ENCODE assay signal across 25 cellular contexts in the genomic region with DNA sequence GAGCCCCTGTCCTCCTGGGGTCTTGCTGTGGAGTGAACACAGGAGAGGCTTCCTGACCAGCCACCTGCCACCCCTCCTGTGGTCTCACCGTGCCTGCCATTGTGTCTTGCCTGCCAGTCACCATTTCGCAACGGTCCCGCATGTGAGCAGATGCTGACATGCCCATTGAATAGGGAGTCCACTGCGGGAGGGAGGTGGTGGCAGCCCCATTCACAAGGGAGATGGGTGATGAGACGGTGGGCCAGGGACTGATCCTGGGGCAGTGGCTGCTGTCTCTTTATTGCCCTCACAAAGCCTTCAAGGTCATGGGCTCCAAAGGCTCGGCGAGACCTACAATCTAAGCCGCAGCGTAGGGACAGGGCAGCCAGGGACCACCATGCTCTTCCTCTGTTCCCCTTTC.
DNase-seq lines count a peak whose midpoint lies in the region; ATAC-seq, FAIRE-seq and TF ChIP-seq lines count a peak whose summit lies in the region.
"Had no signal": no experiment of that assay in that cellular context is flagged by ENCODE, and none has a peak within 500 bp of the region (broad histone marks: within the 10 kb centered on the region; RNA-seq: fewer than 3 reads in every experiment).

No MANE protein-coding gene starts in this region.

- no peak overlapping the region for H3K4ac ChIP-seq in neuronal stem cell (ENCODE audit: low read length)

- no CpG with 5 or more reads among the region's 10 CpGs for WGBS in HepG2 (ENCODE audit: low lambda C conversion rate)
- WGBS in right lobe of liver (ENCODE audit: insufficient coverage, low coverage, low lambda C conversion rate, missing lambda C conversion rate), result no CpG with 5 or more reads among the region's 10 CpGs
- WGBS in neuronal stem cell (ENCODE audit: extremely low coverage in 2 of 2, insufficient read length in 2 of 2, insufficient replicate concordance in 1 of 2), 2 donors, result no CpG with 5 or more reads among the region's 10 CpGs

- H3K4me2 ChIP-seq in HepG2 (ENCODE audit: low read depth, low read length) (no peak overlapping the region), neuronal stem cell (ENCODE audit: insufficient read depth, low read length, poor library complexity, severe bottlenecking) (no peak overlapping the region)
- H3K4me2 ChIP-seq: A549 had no signal

- no peak overlapping the region for H2BK15ac ChIP-seq in neuronal stem cell (ENCODE audit: low read length)

- no peak overlapping the region for H4K8ac ChIP-seq in neuronal stem cell (ENCODE audit: low read depth, low read length)

- H3K79me1 ChIP-seq in neuronal stem cell (ENCODE audit: low read depth, low read length), result no peaks in the 10 kb centered on the region

- BruUV-seq in HepG2 (replicated peaks; lab: Mats Ljungman, UMichigan), result no TSS peak

- no peak for DNase-seq in HepG2 (ENCODE audit: low spot score)
- no peak for DNase-seq in right lobe of liver
- DNase-seq in NCI-H345 treated with DMSO at 0.1 percent for 48 hours (lab: John Stamatoyannopoulos, UW; ENCODE audit: unreplicated experiment), result peak; percentile 34
- DNase-seq in neuronal stem cell (ENCODE audit: low spot score), result no peak
- no peak for DNase-seq in GDM1 (lab: John Stamatoyannopoulos, UW)
- no peak for DNase-seq in ureter (ENCODE audit: low spot score)
- DNase-seq: 8988T; ACHN; AML-193; BE2C; CD4-positive, CD25-positive, alpha-beta regulatory T cell; CD8-positive, alpha-beta T cell; DMS 273 treated with DMSO at 0.1 percent for 48 hours; DMS79; EL; GF-D8; GOT3; H7; HCEC 1CT had no signal

- H3K18ac ChIP-seq in neuronal stem cell (ENCODE audit: low read length), result peak overlapping the region; percentile 52

- peak overlapping the region; percentile 41 for H2AK5ac ChIP-seq in neuronal stem cell (ENCODE audit: low read depth, low read length)

- ATAC-seq in HepG2, result no peak
- no peak for ATAC-seq in right lobe of liver
- ATAC-seq in GM19455 (IDR thresholded peaks at IDR 0.05; ENCODE audit: unreplicated experiment), result no peak
- ATAC-seq: A549; CD8-positive, alpha-beta T cell had no signal

- H3K4me3 ChIP-seq in HepG2 (replicated peaks in 1 of 3; ENCODE audit: insufficient read depth in 1 of 3, low read depth in 2 of 3, low read length in 3 of 3) (no peak overlapping the region), right lobe of liver (no peak overlapping the region), neuronal stem cell (ENCODE audit: low read length in 2 of 2) (no peak overlapping the region)
- H3K4me3 ChIP-seq: A549 had no signal

- H3K27ac ChIP-seq in HepG2 (ENCODE audit: extremely low read length, insufficient read depth, low read length) (no peak overlapping the region), right lobe of liver (no peak overlapping the region), neuronal stem cell (replicated peaks; ENCODE audit: low read length) (no peak overlapping the region)
- H3K27ac ChIP-seq: A549, C4-2B had no signal

- H3K14ac ChIP-seq in neuronal stem cell (ENCODE audit: low read length), result no peak overlapping the region

- no peaks in the 10 kb centered on the region for H3K9me3 ChIP-seq in HepG2 (ENCODE audit: low read length)
- no peaks in the 10 kb centered on the region for H3K9me3 ChIP-seq in right lobe of liver
- no peaks in the 10 kb centered on the region for H3K9me3 ChIP-seq in neuronal stem cell (replicated peaks in 1 of 2; ENCODE audit: control insufficient read depth in 2 of 2, insufficient read depth in 1 of 2, low read depth in 1 of 2, low read length in 2 of 2)
- H3K9me3 ChIP-seq: A549, BE2C had no signal

- no peak for FAIRE-seq in HepG2 (lab: Jason Lieb, UNC)
- FAIRE-seq: A549, D721Med, GM12891, GM18507 had no signal

- POLR2A ChIA-PET in HepG2 (lab: Yijun Ruan, JAX), result no interaction called here

- no peak overlapping the region for H2AFZ ChIP-seq in HepG2 (ENCODE audit: low read length)
- no peak overlapping the region for H2AFZ ChIP-seq in neuronal stem cell (ENCODE audit: low read length)

- CTCF ChIA-PET in HepG2 (lab: Yijun Ruan, JAX; ENCODE audit: low intra/inter-chr PET ratio, low total read pairs), result no interaction called here

- H3K9ac ChIP-seq in HepG2 (ENCODE audit: insufficient read depth, low read depth, low read length), result no peak overlapping the region
- H3K9ac ChIP-seq in neuronal stem cell (ENCODE audit: low read depth, low read length, poor library complexity), result no peak overlapping the region

- no peak overlapping the region for H2BK120ac ChIP-seq in neuronal stem cell (ENCODE audit: low read depth, low read length)

- H3K23ac ChIP-seq in neuronal stem cell (ENCODE audit: low read depth, low read length, poor library complexity), result peak overlapping the region; percentile 68

- intact Hi-C loops in HepG2 (cut with micrococcal nuclease; ENCODE audit: unreplicated experiment) (no loop called here), right lobe of liver (cut with DNase I) (no loop called here)

- H3K27me3 ChIP-seq in HepG2 (ENCODE audit: control insufficient read depth in 1 of 2, insufficient read depth in 2 of 2, low read length in 2 of 2) (peaks cover 0 to 5% of the 10 kb centered on the region in 2 experiments; a peak in 1 of 5 replicates), right lobe of liver (no peaks in the 10 kb centered on the region), neuronal stem cell (ENCODE audit: control insufficient read depth in 3 of 3, insufficient read depth in 3 of 3, low read depth in 1 of 3, low read length in 3 of 3) (no peaks in the 10 kb centered on the region)
- H3K27me3 ChIP-seq: BE2C had no signal

- TF ChIP-seq EP300 in HepG2 (IDR thresholded peaks at IDR 0.05; ENCODE audit: low read depth in 2 of 2, low read length in 2 of 2) (no peak), HepG2 (CRISPR knock-in tag; IDR thresholded peaks at IDR 0.05; ENCODE audit: borderline replicate concordance) (no peak)

- no peak overlapping the region for H2BK5ac ChIP-seq in neuronal stem cell (ENCODE audit: low read length)

- no peaks in the 10 kb centered on the region for H3K79me2 ChIP-seq in HepG2 (ENCODE audit: insufficient read depth, low read length)

- H3K36me3 ChIP-seq in HepG2 (replicated peaks in 1 of 2; ENCODE audit: control insufficient read depth in 1 of 2, insufficient read depth in 2 of 2, low read length in 2 of 2) (no peaks in the 10 kb centered on the region), right lobe of liver (no peaks in the 10 kb centered on the region), neuronal stem cell (replicated peaks in 1 of 2; ENCODE audit: control insufficient read depth in 2 of 2, insufficient read depth in 2 of 2, low read length in 2 of 2) (no peaks in the 10 kb centered on the region)
- H3K36me3 ChIP-seq: BE2C had no signal

- H4K20me1 ChIP-seq in HepG2 (ENCODE audit: insufficient read depth, low read length), result no peaks in the 10 kb centered on the region

- no peak overlapping the region for H4K91ac ChIP-seq in neuronal stem cell (ENCODE audit: low read depth, low read length, poor library complexity)

- in situ Hi-C loops in HepG2 (cut with HindIII; ENCODE audit: extremely low pct_ligation_motif_present, low pct_unique_long_range_greater_than_20kb), result no loop called here

- no peak overlapping the region for H2BK12ac ChIP-seq in neuronal stem cell (ENCODE audit: low read length)

- TF ChIP-seq POLR2A in HepG2 (IDR thresholded peaks at IDR 0.05; ENCODE audit: insufficient read depth in 1 of 2, low read depth in 2 of 2, low read length in 2 of 2) (no peak), right lobe of liver (IDR thresholded peaks at IDR 0.05) (no peak)

- TF ChIP-seq CTCF in HepG2 (CRISPR knock-in tag; IDR thresholded peaks at IDR 0.05) (no peak), right lobe of liver (IDR thresholded peaks at IDR 0.05) (no peak)

- H3K4me1 ChIP-seq in HepG2 (ENCODE audit: insufficient read depth, low read length) (no peaks in the 10 kb centered on the region), right lobe of liver (no peaks in the 10 kb centered on the region), neuronal stem cell (ENCODE audit: control insufficient read depth in 2 of 2, insufficient read depth in 1 of 2, low read depth in 1 of 2, low read length in 2 of 2) (no peaks in the 10 kb centered on the region)
- H3K4me1 ChIP-seq: A549, BE2C had no signal

- no peak for TF ChIP-seq RAD21 in HepG2 (CRISPR knock-in tag; IDR thresholded peaks at IDR 0.05)

TF ChIP-seq in HepG2, 621 proteins besides CTCF, POLR2A, EP300 and RAD21:
- TF ChIP-seq CEBPB (IDR thresholded peaks at IDR 0.05; ENCODE audit: borderline replicate concordance, low read depth, low read length) (peak; percentile 19; the same call in 1 of the 2 replicates), ARID2 (CRISPR knock-in tag; IDR thresholded peaks at IDR 0.05; ENCODE audit: borderline replicate concordance) (no peak)
- TF ChIP-seq, protein P1, sequence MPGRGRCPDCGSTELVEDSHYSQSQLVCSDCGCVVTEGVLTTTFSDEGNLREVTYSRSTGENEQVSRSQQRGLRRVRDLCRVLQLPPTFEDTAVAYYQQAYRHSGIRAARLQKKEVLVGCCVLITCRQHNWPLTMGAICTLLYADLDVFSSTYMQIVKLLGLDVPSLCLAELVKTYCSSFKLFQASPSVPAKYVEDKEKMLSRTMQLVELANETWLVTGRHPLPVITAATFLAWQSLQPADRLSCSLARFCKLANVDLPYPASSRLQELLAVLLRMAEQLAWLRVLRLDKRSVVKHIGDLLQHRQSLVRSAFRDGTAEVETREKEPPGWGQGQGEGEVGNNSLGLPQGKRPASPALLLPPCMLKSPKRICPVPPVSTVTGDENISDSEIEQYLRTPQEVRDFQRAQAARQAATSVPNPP (CRISPR knock-in tag; IDR thresholded peaks at IDR 0.05), result no peak
